ENCODE assay signal across 37 cellular contexts in genomic region chr11:551131-551530, GRCh38. TPM values are rescaled to one million over a fixed set of nuclear protein-coding genes. Genes with fewer than 3 reads are reported as not detected.
"Had no signal": no experiment of that assay in that cellular context is flagged by ENCODE, and none has a peak within 500 bp of the region (broad histone marks: within the 10 kb centered on the region; RNA-seq: fewer than 3 reads in every experiment).

No MANE protein-coding gene starts in this region.

- FAIRE-seq: astrocyte, TTC549 had no signal

- H3K27ac ChIP-seq: adrenal gland, body of pancreas, brain microvascular endothelial cell, breast epithelium, WERI-Rb-1 had no signal

- H3K4me3 ChIP-seq: adrenal gland, body of pancreas, breast epithelium had no signal

- H3K27me3 ChIP-seq: body of pancreas had no signal

- ATAC-seq: activated CD4-positive, alpha-beta T cell treated with anti-CD3 and anti-CD28 coated beads for 36 hours; activated CD4-positive, CD25-positive, alpha-beta regulatory T cell treated with anti-CD3 and anti-CD28 coated beads, Interleukin-2, amount 50 U/mL, for 24 hours; activated CD8-positive, alpha-beta T cell treated with anti-CD3 and anti-CD28 coated beads for 36 hours; activated naive CD4-positive, alpha-beta T cell treated with anti-CD3 and anti-CD28 coated beads, Interleukin-2, amount 50 U/mL, for 72 hours; activated T-cell treated with anti-CD3 and anti-CD28 coated beads, Interleukin-2, amount 50 U/mL, for 4 hours; activated T-cell treated with anti-CD3 and anti-CD28 coated beads, Interleukin-2, amount 50 U/mL, for 72 hours; activated T-helper 17 cell treated with anti-CD3 and anti-CD28 coated beads, Interleukin-2, amount 50 U/mL, for 72 hours; body of pancreas; WTC11 had no signal

- DNase-seq: activated CD4-positive, alpha-beta memory T cell treated with anti-CD3 and anti-CD28 coated beads for 36 hours; activated CD4-positive, alpha-beta T cell treated with anti-CD3 and anti-CD28 coated beads for 1 hour; activated CD4-positive, alpha-beta T cell treated with anti-CD3 and anti-CD28 coated beads for 36 hours; activated CD4-positive, alpha-beta T cell treated with anti-CD3 and anti-CD28 coated beads for 48 hours; activated CD4-positive, alpha-beta T cell treated with anti-CD3 and anti-CD28 coated beads, Interleukin-2, amount 10 ng/mL, durations not matched to agents 7 days and 5 days; activated CD4-positive, alpha-beta T cell treated with anti-CD3 and anti-CD28 coated beads, Interleukin-2, amount 50 U/mL, for 4 hours; activated CD4-positive, CD25-positive, alpha-beta regulatory T cell; activated CD8-positive, alpha-beta memory T cell treated with anti-CD3 and anti-CD28 coated beads, Interleukin-2, amount 50 U/mL, for 4 hours; activated CD8-positive, alpha-beta T cell treated with anti-CD3 and anti-CD28 coated beads for 36 hours; activated effector memory CD4-positive, alpha-beta T cell treated with anti-CD3 and anti-CD28 coated beads, Interleukin-2, amount 50 U/mL, for 16 hours; activated gamma-delta T cell treated with Interleukin-2 at 50 U/mL for 16 hours; activated naive CD4-positive, alpha-beta T cell; activated naive CD4-positive, alpha-beta T cell treated with anti-CD3 and anti-CD28 coated beads for 36 hours; activated naive CD4-positive, alpha-beta T cell treated with anti-CD3 and anti-CD28 coated beads, Interleukin-2, amount 50 U/mL, for 16 hours; activated naive CD8-positive, alpha-beta T cell treated with anti-CD3 and anti-CD28 coated beads for 36 hours; activated T-cell treated with anti-CD3 and anti-CD28 coated beads for 4 hours; activated T-cell treated with anti-CD3 and anti-CD28 coated beads, Interleukin-2, amount 50 U/mL, for 1 hour; activated T-cell treated with anti-CD3 and anti-CD28 coated beads, Interleukin-2, amount 50 U/mL, for 4 hours; activated T-cell treated with anti-CD3 and anti-CD28 coated beads, Interleukin-2, amount 50 U/mL, for 72 hours; adrenal gland; amniotic stem cell; aorta; body of pancreas; brain microvascular endothelial cell; central memory CD4-positive, alpha-beta T cell; T-helper 1 cell; T-helper 2 cell; T-helper 9 cell; WERI-Rb-1 had no signal

- H3K9me3 ChIP-seq: adrenal gland, body of pancreas, breast epithelium had no signal

- H3K36me3 ChIP-seq: adrenal gland, brain microvascular endothelial cell, breast epithelium, WERI-Rb-1 had no signal

RNA-seq across cellular contexts. Expression of gene LMNTD2, which starts 9.4 kb away (rescaled TPM):
- total RNA-seq: cerebellum had no signal
